Comparison of ENCODE assay signal across 25 cellular contexts in genomic region chr17:80681215-80681614, GRCh38.
"Had no signal": no experiment of that assay in that cellular context is flagged by ENCODE, and none has a peak within 500 bp of the region (broad histone marks: within the 10 kb centered on the region; RNA-seq: fewer than 3 reads in every experiment).

No MANE protein-coding gene starts in this region.

- H3K36me3 Mint-ChIP-seq: natural killer cell treated with Interleukin-12 subunit alpha and Interleukin-12 subunit beta and Interleukin-15 and Interleukin-18, amount 100 ng/mL, for 72 hours had no signal

- H3K4me3 ChIP-seq: esophagus muscularis mucosa, gastrocnemius medialis, left lung, lower lobe of right lung, psoas muscle, spleen, testis, tibial nerve, upper lobe of right lung, vagina had no signal

- H3K27ac ChIP-seq: epithelial cell of prostate, esophagus muscularis mucosa, gastrocnemius medialis, left lung, lower lobe of right lung, parathyroid adenoma, psoas muscle, spleen, testis, tibial nerve, upper lobe of right lung, vagina had no signal

- H3K4me3 Mint-ChIP-seq: dendritic cell treated with granulocyte-macrophage colony-stimulating factor and Interleukin-4, amounts not matched to agents 40 ng/mL and 50 ng/mL, for 4 days; effector memory CD8-positive, alpha-beta T cell; memory B cell; natural killer cell treated with Interleukin-12 subunit alpha and Interleukin-12 subunit beta and Interleukin-15 and Interleukin-18, amount 100 ng/mL, for 72 hours; stimulated activated naive B cell treated with anti-CD40 and anti-IgM and Interleukin-4, amounts not matched to agents 10 μg/mL and 1 μg/mL and 100 μg/mL, for 72 hours; stimulated activated naive CD8-positive, alpha-beta T cell treated with anti-CD3 and anti-CD28 coated beads, Interleukin-15, amount 100 ng/mL, for 72 hours had no signal

- H3K9me3 Mint-ChIP-seq: dendritic cell treated with granulocyte-macrophage colony-stimulating factor and Interleukin-4, amounts not matched to agents 40 ng/mL and 50 ng/mL, for 4 days; effector memory CD8-positive, alpha-beta T cell; memory B cell; natural killer cell treated with Interleukin-12 subunit alpha and Interleukin-12 subunit beta and Interleukin-15 and Interleukin-18, amount 100 ng/mL, for 72 hours; stimulated activated naive B cell treated with anti-CD40 and anti-IgM and Interleukin-4, amounts not matched to agents 10 μg/mL and 1 μg/mL and 100 μg/mL, for 72 hours; stimulated activated naive CD8-positive, alpha-beta T cell treated with anti-CD3 and anti-CD28 coated beads, Interleukin-15, amount 100 ng/mL, for 72 hours had no signal

- H3K27me3 ChIP-seq: esophagus muscularis mucosa, gastrocnemius medialis, left lung, spleen, testis, tibial nerve, upper lobe of right lung, vagina had no signal

- H3K9me3 ChIP-seq: esophagus muscularis mucosa, gastrocnemius medialis, left lung, lower lobe of right lung, psoas muscle, spleen, testis, tibial nerve, upper lobe of right lung, vagina had no signal

- H3K27me3 Mint-ChIP-seq: dendritic cell treated with granulocyte-macrophage colony-stimulating factor and Interleukin-4, amounts not matched to agents 40 ng/mL and 50 ng/mL, for 4 days; effector memory CD8-positive, alpha-beta T cell; memory B cell; natural killer cell treated with Interleukin-12 subunit alpha and Interleukin-12 subunit beta and Interleukin-15 and Interleukin-18, amount 100 ng/mL, for 72 hours; stimulated activated naive B cell treated with anti-CD40 and anti-IgM and Interleukin-4, amounts not matched to agents 10 μg/mL and 1 μg/mL and 100 μg/mL, for 72 hours; stimulated activated naive CD8-positive, alpha-beta T cell treated with anti-CD3 and anti-CD28 coated beads, Interleukin-15, amount 100 ng/mL, for 72 hours had no signal

- DNase-seq: effector memory CD8-positive, alpha-beta T cell; gastrocnemius medialis; immature natural killer cell; left lung; lower lobe of right lung; midbrain; psoas muscle; retina; spleen; stimulated activated CD4-positive, alpha-beta T cell treated with anti-CD3 and anti-CD28 coated beads, Interleukin-15, amount 100 ng/mL, for 24 hours; stimulated activated CD4-positive, alpha-beta T cell treated with anti-CD3 and anti-CD28 coated beads, Interleukin-1b, Interleukin-23, amount 100 ng/mL, for 48 hours; stimulated activated CD4-positive, alpha-beta T cell treated with anti-CD3 and anti-CD28 coated beads, Interleukin-4, amount 100 ng/mL, for 24 hours; stimulated activated naive B cell treated with anti-CD40 and anti-IgM and Interleukin-4, amounts not matched to agents 10 μg/mL and 1 μg/mL and 100 μg/mL, for 72 hours; stimulated activated naive CD8-positive, alpha-beta T cell treated with anti-CD3 and anti-CD28 coated beads, Interleukin-15, amount 100 ng/mL, for 72 hours; testis; upper lobe of right lung had no signal

- H3K9ac ChIP-seq: parathyroid adenoma had no signal

- H2AFZ ChIP-seq: parathyroid adenoma had no signal

- ATAC-seq: effector memory CD8-positive, alpha-beta T cell; gastrocnemius medialis; left lung; lower lobe of right lung; natural killer cell treated with Interleukin-12 subunit alpha and Interleukin-12 subunit beta and Interleukin-15 and Interleukin-18, amount 100 ng/mL, for 72 hours; psoas muscle; sciatic nerve; stimulated activated naive B cell treated with anti-CD40 and anti-IgM and Interleukin-4, amounts not matched to agents 10 μg/mL and 1 μg/mL and 100 μg/mL, for 72 hours; stimulated activated naive CD8-positive, alpha-beta T cell treated with anti-CD3 and anti-CD28 coated beads, Interleukin-15, amount 100 ng/mL, for 72 hours; upper lobe of right lung had no signal

- H3K4me1 ChIP-seq: parathyroid adenoma, psoas muscle, testis, tibial nerve, vagina had no signal

- H3K27ac Mint-ChIP-seq: dendritic cell treated with granulocyte-macrophage colony-stimulating factor and Interleukin-4, amounts not matched to agents 40 ng/mL and 50 ng/mL, for 4 days; immature natural killer cell; memory B cell; stimulated activated naive B cell treated with anti-CD40 and anti-IgM and Interleukin-4, amounts not matched to agents 10 μg/mL and 1 μg/mL and 100 μg/mL, for 72 hours had no signal

- H3K36me3 ChIP-seq: gastrocnemius medialis, left lung, upper lobe of right lung, vagina had no signal
